In the genomic region with DNA sequence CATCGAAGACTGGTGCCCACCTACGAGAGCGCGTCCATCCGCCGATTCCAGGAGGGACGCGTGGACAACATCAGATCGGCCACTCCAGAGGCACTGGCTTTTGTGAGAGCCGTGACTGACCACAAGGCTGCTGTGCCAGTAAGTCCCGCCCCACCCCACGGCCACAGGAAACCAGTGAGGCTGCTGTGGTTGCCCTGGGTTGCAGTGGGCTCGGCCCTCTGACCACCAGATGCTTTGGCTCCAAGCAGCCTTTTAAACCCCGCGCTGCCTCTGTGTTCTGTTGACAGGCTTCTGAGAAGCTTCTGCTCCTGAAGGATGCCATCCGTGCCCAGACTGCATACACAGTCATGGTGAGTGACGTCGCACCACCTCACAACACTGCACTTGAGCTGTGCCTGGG, we compare ENCODE assay signal across 23 cellular contexts. TPM values are rescaled to one million over a fixed set of nuclear protein-coding genes. Genes with fewer than 3 reads are reported as not detected.
A peak's percentile ranks its signal among the peaks of the same experiment; 100 is the strongest.
DNase-seq lines count a peak whose midpoint lies in the region; ATAC-seq, FAIRE-seq and TF ChIP-seq lines count a peak whose summit lies in the region.
"Had no signal": no experiment of that assay in that cellular context is flagged by ENCODE, and none has a peak within 500 bp of the region (broad histone marks: within the 10 kb centered on the region; RNA-seq: fewer than 3 reads in every experiment).

No MANE protein-coding gene starts in this region.

- H3K9ac ChIP-seq in BLaER1 (no peak overlapping the region), neuronal stem cell (ENCODE audit: low read depth, low read length, poor library complexity) (no peak overlapping the region)

- H3K18ac ChIP-seq in neuronal stem cell (ENCODE audit: low read length): no peak overlapping the region

- TF ChIP-seq CTCF in esophagus muscularis mucosa (IDR thresholded peaks at IDR 0.05): no peak

- H3K36me3 ChIP-seq in BLaER1 (no peaks in the 10 kb centered on the region), esophagus muscularis mucosa (no peaks in the 10 kb centered on the region), neuronal stem cell (replicated peaks in 1 of 2; ENCODE audit: control insufficient read depth in 2 of 2, insufficient read depth in 2 of 2, low read length in 2 of 2) (no peaks in the 10 kb centered on the region)
- no peaks in the 10 kb centered on the region for H3K36me3 ChIP-seq in CD8-positive, alpha-beta memory T cell (ENCODE audit: insufficient read depth, low read length)
- H3K36me3 ChIP-seq: MG63 had no signal

- peaks cover 12 to 18% (median 14%) of the 10 kb centered on the region in 5 donors for H3K9me3 Mint-ChIP-seq in CD8-positive, alpha-beta memory T cell

- no peaks in the 10 kb centered on the region for H3K36me3 Mint-ChIP-seq in CD8-positive, alpha-beta memory T cell
- H3K36me3 Mint-ChIP-seq: CD14-positive monocyte had no signal

- H2BK15ac ChIP-seq in neuronal stem cell (ENCODE audit: low read length): no peak overlapping the region

- no peak for ATAC-seq in GM18867 (IDR thresholded peaks at IDR 0.05; ENCODE audit: unreplicated experiment)

- no peak overlapping the region for H2BK5ac ChIP-seq in neuronal stem cell (ENCODE audit: low read length)

- H3K4me3 ChIP-seq in BLaER1: no peak overlapping the region
- H3K4me3 ChIP-seq in esophagus muscularis mucosa: no peak overlapping the region
- no peak overlapping the region for H3K4me3 ChIP-seq in neuronal stem cell (ENCODE audit: low read length in 2 of 2)
- no peak overlapping the region for H3K4me3 ChIP-seq in CD8-positive, alpha-beta memory T cell (ENCODE audit: low read length)
- H3K4me3 ChIP-seq: MG63, PC-9 had no signal

- H3K14ac ChIP-seq in neuronal stem cell (ENCODE audit: low read length): no peak overlapping the region

- H2BK12ac ChIP-seq in neuronal stem cell (ENCODE audit: low read length): no peak overlapping the region

- no peak overlapping the region for H3K4me2 ChIP-seq in BLaER1
- H3K4me2 ChIP-seq in neuronal stem cell (ENCODE audit: insufficient read depth, low read length, poor library complexity, severe bottlenecking): no peak overlapping the region
- H3K4me2 ChIP-seq: PC-9 had no signal

- TF ChIP-seq POLR2A in esophagus muscularis mucosa (IDR thresholded peaks at IDR 0.05; ENCODE audit: low read depth): no peak

- no peak for TF ChIP-seq EP300 in esophagus muscularis mucosa (IDR thresholded peaks at IDR 0.05)

- peaks cover 3 to 31% of the 10 kb centered on the region in 2 donors for H3K27me3 Mint-ChIP-seq in CD8-positive, alpha-beta memory T cell

- POLR2A ChIA-PET in CD8-positive, alpha-beta memory T cell (lab: Charles Lee): no interaction called here

- H3K27me3 ChIP-seq in BLaER1: no peaks in the 10 kb centered on the region
- peaks cover 0 to 39% (median 0%) of the 10 kb centered on the region in 4 donors for H3K27me3 ChIP-seq in esophagus muscularis mucosa
- peaks cover 0 to 14% (median 0%) of the 10 kb centered on the region in 3 experiments for H3K27me3 ChIP-seq in neuronal stem cell (ENCODE audit: control insufficient read depth in 3 of 3, insufficient read depth in 3 of 3, low read depth in 1 of 3, low read length in 3 of 3)
- no peaks in the 10 kb centered on the region for H3K27me3 ChIP-seq in CD8-positive, alpha-beta memory T cell (ENCODE audit: insufficient read depth, low read length, poor library complexity, severe bottlenecking)

- peak overlapping the region; percentile 45 for H3K23ac ChIP-seq in neuronal stem cell (ENCODE audit: low read depth, low read length, poor library complexity)

- H3K4me1 ChIP-seq in BLaER1 (peaks cover 68% of the 10 kb centered on the region), esophagus muscularis mucosa (no peaks in the 10 kb centered on the region), neuronal stem cell (ENCODE audit: control insufficient read depth in 2 of 2, insufficient read depth in 1 of 2, low read depth in 1 of 2, low read length in 2 of 2) (peaks cover 0 to 2% of the 10 kb centered on the region in 2 donors)
- H3K4me1 ChIP-seq in CD8-positive, alpha-beta memory T cell (ENCODE audit: insufficient read depth, low read length): no peaks in the 10 kb centered on the region

- peaks cover 31% of the 10 kb centered on the region for H3K9me3 ChIP-seq in BLaER1
- H3K9me3 ChIP-seq in esophagus muscularis mucosa: peaks cover 0 to 21% (median 10%) of the 10 kb centered on the region in 4 donors
- no peaks in the 10 kb centered on the region for H3K9me3 ChIP-seq in neuronal stem cell (replicated peaks in 1 of 2; ENCODE audit: control insufficient read depth in 2 of 2, insufficient read depth in 1 of 2, low read depth in 1 of 2, low read length in 2 of 2)
- H3K9me3 ChIP-seq in CD8-positive, alpha-beta memory T cell (ENCODE audit: low read length): no peaks in the 10 kb centered on the region

- peaks cover 0 to 2% (median 1%) of the 10 kb centered on the region in 3 donors for H3K4me1 Mint-ChIP-seq in CD8-positive, alpha-beta memory T cell
- H3K4me1 Mint-ChIP-seq: CD14-positive monocyte had no signal

- peak overlapping the region; percentile 35 for H4K91ac ChIP-seq in neuronal stem cell (ENCODE audit: low read depth, low read length, poor library complexity)

- no peak overlapping the region for H2AFZ ChIP-seq in neuronal stem cell (ENCODE audit: low read length)
- H2AFZ ChIP-seq: PC-9 had no signal

- no peak overlapping the region for H2BK120ac ChIP-seq in neuronal stem cell (ENCODE audit: low read depth, low read length)

- H2AK5ac ChIP-seq in neuronal stem cell (ENCODE audit: low read depth, low read length): no peak overlapping the region

- DNase-seq in MV-4-11 (lab: John Stamatoyannopoulos, UW) (peak; percentile 41), esophagus muscularis mucosa (ENCODE audit: extremely low spot score) (peak; percentile 89), neuronal stem cell (ENCODE audit: low spot score) (no peak), GM19239 (ENCODE audit: insufficient read length, low spot score) (no peak)
- DNase-seq in CD8-positive, alpha-beta memory T cell: no peak
- DNase-seq in activated CD4-positive, alpha-beta T cell treated with anti-CD3 and anti-CD28 coated beads for 1 hour: no peak
- DNase-seq: DMS79, Kasumi-1, MG63, NCI-H1092, NCI-H1436 treated with DMSO at 0.1 percent for 48 hours, NCI-H1930, NCI-H2227 treated with DMSO at 0.1 percent for 48 hours, NCI-H510A, SHP77 treated with DMSO at 0.1 percent for 48 hours had no signal

- no peaks in the 10 kb centered on the region for H4K20me1 ChIP-seq in BLaER1

- CTCF ChIA-PET in CD8-positive, alpha-beta memory T cell (lab: Charles Lee): no interaction called here

- H3K4me3 Mint-ChIP-seq in CD8-positive, alpha-beta memory T cell: no peak overlapping the region
- H3K4me3 Mint-ChIP-seq: CD14-positive monocyte had no signal

- 88% methylated on average over 12 of the region's 18 CpGs for WGBS in esophagus muscularis mucosa
- no CpG with 5 or more reads among the region's 18 CpGs for WGBS in neuronal stem cell (ENCODE audit: extremely low coverage in 2 of 2, insufficient read length in 2 of 2, insufficient replicate concordance in 1 of 2), 2 donors

- H3K79me1 ChIP-seq in neuronal stem cell (ENCODE audit: low read depth, low read length): no peaks in the 10 kb centered on the region

- intact Hi-C loops in esophagus muscularis mucosa (cut with DNase I): no loop called here

- FAIRE-seq in GM19239 (lab: Jason Lieb, UNC): no peak
- FAIRE-seq: H54 had no signal

- H4K8ac ChIP-seq in neuronal stem cell (ENCODE audit: low read depth, low read length): no peak overlapping the region

- no peak overlapping the region for H3K27ac Mint-ChIP-seq in CD8-positive, alpha-beta memory T cell
- H3K27ac Mint-ChIP-seq: CD14-positive monocyte had no signal

- 0 out of 2 replicates have a peak overlapping the region, but pooled peaks have one; percentile 11 for H3K27ac ChIP-seq in BLaER1
- no peak overlapping the region for H3K27ac ChIP-seq in esophagus muscularis mucosa (replicated peaks in 1 of 4)
- H3K27ac ChIP-seq in neuronal stem cell (replicated peaks; ENCODE audit: low read length): no peak overlapping the region
- no peak overlapping the region for H3K27ac ChIP-seq in CD8-positive, alpha-beta memory T cell (ENCODE audit: low read depth, low read length)
- H3K27ac ChIP-seq: PC-9, RWPE1 had no signal

- H3K4ac ChIP-seq in neuronal stem cell (ENCODE audit: low read length): no peak overlapping the region

RNA-seq across cellular contexts. Expression of gene C10orf53, which starts 24.4 kb away (rescaled TPM):
- not detected for total RNA-seq in esophagus muscularis mucosa
- 0.08 TPM for polyA plus RNA-seq in neuronal stem cell (2013, experiment 1 of 2)
- polyA plus RNA-seq in neuronal stem cell (2013, experiment 2 of 2): 0.06 TPM
- not detected for total RNA-seq in CD8-positive, alpha-beta memory T cell
- polyA plus RNA-seq in CD8-positive, alpha-beta memory T cell: not detected
- total RNA-seq: A172, PC-9 had no signal
- polyA plus RNA-seq: AG04450, CD14-positive monocyte had no signal

RNA-seq across cellular contexts. Expression of gene CHAT, which starts 41.3 kb away (rescaled TPM):
- total RNA-seq in esophagus muscularis mucosa: under 1 TPM in 1 of 4 donors, not detected in 3; 0.17 TPM
- polyA plus RNA-seq in neuronal stem cell (2013, experiment 1 of 2): 0.03 TPM
- polyA plus RNA-seq in neuronal stem cell (2013, experiment 2 of 2): not detected
- not detected for total RNA-seq in CD8-positive, alpha-beta memory T cell
- not detected for polyA plus RNA-seq in CD8-positive, alpha-beta memory T cell
- total RNA-seq: A172, PC-9 had no signal
- polyA plus RNA-seq: AG04450, CD14-positive monocyte had no signal

RNA-seq across cellular contexts. Expression of gene SLC18A3, which starts 45.0 kb away (rescaled TPM):
- 1 to 10 TPM in 2 of 4 donors, under 1 TPM in 2; 0.42 to 1.7 (median 0.81) TPM for total RNA-seq in esophagus muscularis mucosa
- 0.07 TPM for polyA plus RNA-seq in neuronal stem cell (2013, experiment 1 of 2)
- 0.06 TPM for polyA plus RNA-seq in neuronal stem cell (2013, experiment 2 of 2)
- not detected for total RNA-seq in CD8-positive, alpha-beta memory T cell
- polyA plus RNA-seq in CD8-positive, alpha-beta memory T cell: not detected
- total RNA-seq: A172, PC-9 had no signal
- polyA plus RNA-seq: AG04450, CD14-positive monocyte had no signal

Comparison
In these comparisons a context has a peak if more than half of its experiments do, and no peak if none do; other contexts are left out.
1. DNase-seq: peak in MV-4-11 (single experiment) and esophagus muscularis mucosa (single experiment); none in neuronal stem cell (single experiment), GM19239 (single experiment), CD8-positive, alpha-beta memory T cell (0 of 5) and activated CD4-positive, alpha-beta T cell treated with anti-CD3 and anti-CD28 coated beads for 1 hour (single experiment).